Comparison of ENCODE assay signal across 6 cellular contexts in genomic region chrX:69186651-69187050, GRCh38.
"Had no signal": no experiment of that assay in that cellular context is flagged by ENCODE, and none has a peak within 500 bp of the region (broad histone marks: within the 10 kb centered on the region; RNA-seq: fewer than 3 reads in every experiment).

No MANE protein-coding gene starts in this region.

- H3K27ac Mint-ChIP-seq: GM23338, H9, IgD-negative memory B cell had no signal

- H3K4me3 ChIP-seq: GM23338 had no signal

- H3K9me3 Mint-ChIP-seq: GM23338, IgD-negative memory B cell had no signal

- H3K36me3 Mint-ChIP-seq: IgD-negative memory B cell had no signal

- ATAC-seq: GM23338, HepG2 had no signal

- DNase-seq: HCEC 1CT had no signal

- H3K27ac ChIP-seq: HL-60 had no signal

- H3K4me3 Mint-ChIP-seq: GM23338, H9, IgD-negative memory B cell had no signal
